ENCODE assay signal across 17 cellular contexts in the genomic region with DNA sequence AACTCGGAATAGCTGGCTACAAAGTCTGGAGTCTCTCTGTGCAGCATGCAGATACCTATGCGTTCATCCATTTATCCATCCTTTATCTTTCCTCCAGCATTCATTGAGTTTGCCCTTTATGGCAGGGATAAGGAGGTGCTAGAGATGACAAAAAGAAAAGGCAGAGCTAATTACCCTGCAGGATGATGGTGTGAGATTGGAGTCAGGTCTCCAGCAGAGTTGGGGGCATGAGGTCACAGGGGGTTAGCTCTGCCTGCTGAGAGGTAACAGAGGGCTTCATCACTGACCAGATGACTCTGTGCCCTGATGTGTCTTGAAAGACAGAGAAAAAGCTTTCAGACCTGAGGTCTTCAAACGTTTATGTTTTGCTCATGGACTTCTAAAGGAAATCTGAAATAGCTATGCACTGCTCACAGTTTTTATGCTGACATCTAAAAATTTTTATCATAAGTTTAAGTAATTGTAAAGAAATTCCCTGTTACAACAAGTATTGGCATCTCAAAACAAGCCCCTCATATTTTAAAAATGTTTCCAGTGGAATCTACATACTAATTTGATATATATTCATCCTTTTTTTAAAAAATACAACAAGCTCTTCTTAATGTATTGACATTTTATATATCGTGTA.
DNase-seq lines count a peak whose midpoint lies in the region; ATAC-seq, FAIRE-seq and TF ChIP-seq lines count a peak whose summit lies in the region.
"Had no signal": no experiment of that assay in that cellular context is flagged by ENCODE, and none has a peak within 500 bp of the region (broad histone marks: within the 10 kb centered on the region; RNA-seq: fewer than 3 reads in every experiment).

No MANE protein-coding gene starts in this region.

- in situ Hi-C loops in HepG2 (cut with HindIII; ENCODE audit: extremely low pct_ligation_motif_present, low pct_unique_long_range_greater_than_20kb): no loop called here

- no peak for FAIRE-seq in HepG2 (lab: Jason Lieb, UNC)
- FAIRE-seq: GM12891, H1, HTR-8/SVneo had no signal

- ATAC-seq in HepG2 (no peak), right lobe of liver (no peak), GM19324 (IDR thresholded peaks at IDR 0.05; ENCODE audit: low FRiP score, unreplicated experiment) (no peak)

- H3K9ac ChIP-seq in HepG2 (ENCODE audit: insufficient read depth, low read depth, low read length) (no peak overlapping the region), Karpas-422 (ENCODE audit: low read length) (no peak overlapping the region)

- no peaks in the 10 kb centered on the region for H3K79me2 ChIP-seq in HepG2 (ENCODE audit: insufficient read depth, low read length)
- no peaks in the 10 kb centered on the region for H3K79me2 ChIP-seq in Karpas-422 (ENCODE audit: low read length)

- H3K9me2 ChIP-seq in Karpas-422 (replicated peaks; ENCODE audit: insufficient read depth, low read length): no peaks in the 10 kb centered on the region

- no peaks in the 10 kb centered on the region for H3K36me3 ChIP-seq in HepG2 (replicated peaks in 1 of 2; ENCODE audit: control insufficient read depth in 1 of 2, insufficient read depth in 2 of 2, low read length in 2 of 2)
- H3K36me3 ChIP-seq in right lobe of liver: no peaks in the 10 kb centered on the region
- no peaks in the 10 kb centered on the region for H3K36me3 ChIP-seq in Karpas-422 (ENCODE audit: insufficient read depth, low read length)
- H3K36me3 ChIP-seq: HAP-1 had no signal

- TF ChIP-seq CTCF in HepG2 (CRISPR knock-in tag; IDR thresholded peaks at IDR 0.05): no peak
- no peak for TF ChIP-seq CTCF in right lobe of liver (IDR thresholded peaks at IDR 0.05)

- TF ChIP-seq RAD21 in HepG2 (CRISPR knock-in tag; IDR thresholded peaks at IDR 0.05): no peak

- no peaks in the 10 kb centered on the region for H3K27me3 ChIP-seq in HepG2 (ENCODE audit: control insufficient read depth in 1 of 2, insufficient read depth in 2 of 2, low read length in 2 of 2)
- no peaks in the 10 kb centered on the region for H3K27me3 ChIP-seq in right lobe of liver
- H3K27me3 ChIP-seq in Karpas-422 (ENCODE audit: low read length): no peaks in the 10 kb centered on the region

- intact Hi-C loops in HepG2 (cut with micrococcal nuclease; ENCODE audit: unreplicated experiment) (no loop called here), right lobe of liver (cut with DNase I) (no loop called here)

- POLR2A ChIA-PET in HepG2 (lab: Yijun Ruan, JAX): no interaction called here

- H3K4me3 ChIP-seq in HepG2 (replicated peaks in 1 of 3; ENCODE audit: insufficient read depth in 1 of 3, low read depth in 2 of 3, low read length in 3 of 3): no peak overlapping the region
- no peak overlapping the region for H3K4me3 ChIP-seq in right lobe of liver
- no peak overlapping the region for H3K4me3 ChIP-seq in Karpas-422 (ENCODE audit: low read length)
- H3K4me3 ChIP-seq: HAP-1 had no signal

- 34% methylated on average over 4 of the region's 4 CpGs for WGBS in HepG2 (ENCODE audit: low lambda C conversion rate)
- 74% methylated on average over 4 of the region's 4 CpGs for WGBS in right lobe of liver (ENCODE audit: insufficient coverage, low coverage, low lambda C conversion rate, missing lambda C conversion rate)

- no peak for TF ChIP-seq EP300 in HepG2 (IDR thresholded peaks at IDR 0.05; ENCODE audit: low read depth in 2 of 2, low read length in 2 of 2)
- no peak for TF ChIP-seq EP300 in HepG2 (CRISPR knock-in tag; IDR thresholded peaks at IDR 0.05; ENCODE audit: borderline replicate concordance)

- CTCF ChIA-PET in HepG2 (lab: Yijun Ruan, JAX; ENCODE audit: low intra/inter-chr PET ratio, low total read pairs): no interaction called here

- TF ChIP-seq POLR2A in HepG2 (IDR thresholded peaks at IDR 0.05; ENCODE audit: insufficient read depth in 1 of 2, low read depth in 2 of 2, low read length in 2 of 2) (no peak), right lobe of liver (IDR thresholded peaks at IDR 0.05) (no peak)

- H4K20me1 ChIP-seq in HepG2 (ENCODE audit: insufficient read depth, low read length): no peaks in the 10 kb centered on the region
- H4K20me1 ChIP-seq in Karpas-422 (ENCODE audit: insufficient read depth, low read depth, low read length): no peaks in the 10 kb centered on the region

- H3K9me3 ChIP-seq in HepG2 (ENCODE audit: low read length) (no peaks in the 10 kb centered on the region), right lobe of liver (no peaks in the 10 kb centered on the region), Karpas-422 (ENCODE audit: low read length) (no peaks in the 10 kb centered on the region)
- H3K9me3 ChIP-seq: HAP-1 had no signal

- DNase-seq in HepG2 (ENCODE audit: low spot score): no peak
- DNase-seq in right lobe of liver: no peak
- DNase-seq in ecto neural progenitor cell (ENCODE audit: low spot score): peak; percentile 80
- DNase-seq in iPS-NIHi7 (ENCODE audit: extremely low spot score): peak; percentile 29
- no peak for DNase-seq in Karpas-422
- DNase-seq in NCI-H345 treated with DMSO at 0.1 percent for 48 hours (lab: John Stamatoyannopoulos, UW; ENCODE audit: unreplicated experiment): no peak
- DNase-seq: 8988T; ACHN; C1 segment of cervical spinal cord; Calu3; CD4-positive, alpha-beta T cell; DMS 273 treated with DMSO at 0.1 percent for 48 hours had no signal

- no peak overlapping the region for H2AFZ ChIP-seq in HepG2 (ENCODE audit: low read length)
- no peak overlapping the region for H2AFZ ChIP-seq in Karpas-422 (ENCODE audit: low read length)

- BruUV-seq in HepG2 (replicated peaks; lab: Mats Ljungman, UMichigan): no TSS peak

- H3K27ac ChIP-seq in HepG2 (ENCODE audit: extremely low read length, insufficient read depth, low read length) (no peak overlapping the region), right lobe of liver (no peak overlapping the region), Karpas-422 (ENCODE audit: low read length) (no peak overlapping the region)

- H3K4me1 ChIP-seq in HepG2 (ENCODE audit: insufficient read depth, low read length): no peaks in the 10 kb centered on the region
- H3K4me1 ChIP-seq in right lobe of liver: peaks cover 0 to 7% (median 0%) of the 10 kb centered on the region in 4 donors
- H3K4me1 ChIP-seq in Karpas-422 (ENCODE audit: low read length): peaks cover 6% of the 10 kb centered on the region
- H3K4me1 ChIP-seq: HAP-1 had no signal

- no peak overlapping the region for H3K4me2 ChIP-seq in HepG2 (ENCODE audit: low read depth, low read length)
- H3K4me2 ChIP-seq in Karpas-422 (ENCODE audit: low read depth, low read length, poor library complexity, severe bottlenecking): no peak overlapping the region

TF ChIP-seq in HepG2, 621 proteins besides CTCF, POLR2A, EP300 and RAD21:
- TF ChIP-seq ZNF484 (CRISPR knock-in tag; IDR thresholded peaks at IDR 0.05; ENCODE audit: borderline replicate concordance, low read depth) (no peak), YEATS4 (CRISPR knock-in tag; IDR thresholded peaks at IDR 0.05; ENCODE audit: borderline replicate concordance) (no peak), MAFF (IDR thresholded peaks at IDR 0.05; ENCODE audit: low read depth, low read length) (peak; percentile 67; the same call in 1 of the 2 replicates), MAFK (conservative IDR thresholded peaks at IDR 0.05 in 1 of 2, IDR thresholded peaks at IDR 0.05 in 1 of 2; ENCODE audit: low read length in 2 of 2) (peak; percentile 75 to 78)

Comparison
In these comparisons a context has a peak if more than half of its experiments do, and no peak if none do; other contexts are left out.
1. DNase-seq: peak in ecto neural progenitor cell (single experiment) and iPS-NIHi7 (single experiment); none in HepG2 (single experiment), right lobe of liver (0 of 3), Karpas-422 (single experiment) and NCI-H345 treated with DMSO at 0.1 percent for 48 hours (single experiment).